In the genomic region with DNA sequence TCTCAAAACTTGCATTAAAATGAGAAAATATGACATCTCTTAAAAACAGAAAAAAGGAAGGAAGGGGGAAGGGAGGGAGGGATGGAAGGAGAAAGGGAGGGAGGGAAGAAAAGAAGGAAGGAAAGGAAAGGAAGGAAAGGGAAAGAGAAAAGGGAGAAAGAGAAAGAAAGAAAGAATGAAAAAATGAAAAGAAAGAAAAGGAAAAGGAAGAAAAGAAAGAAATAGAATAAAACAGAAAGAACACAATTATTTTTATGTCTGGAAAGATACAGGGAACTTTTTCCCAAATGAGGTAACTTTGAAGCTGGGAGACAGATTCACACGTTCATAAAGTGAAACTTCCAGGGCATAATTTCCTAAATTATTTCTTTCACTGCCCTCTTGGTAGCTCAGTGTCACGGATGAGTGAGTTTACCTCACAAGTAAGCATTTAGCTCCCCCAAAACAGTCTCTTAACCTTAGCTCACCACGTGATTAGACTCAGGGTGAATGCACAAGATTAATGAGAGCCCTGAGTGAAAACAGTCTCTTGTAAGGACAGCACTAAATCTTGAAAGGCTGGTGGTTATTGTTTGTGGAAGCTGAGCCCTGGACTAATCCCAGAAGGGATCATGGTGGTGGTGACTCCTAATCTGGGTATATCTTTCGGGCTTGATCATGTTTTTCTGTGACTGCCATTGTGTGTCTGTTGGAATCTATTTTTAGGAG, we compare ENCODE assay signal across 10 cellular contexts.
A peak's percentile ranks its signal among the peaks of the same experiment; 100 is the strongest.
DNase-seq lines count a peak whose midpoint lies in the region; ATAC-seq and TF ChIP-seq lines count a peak whose summit lies in the region.
"Had no signal": no experiment of that assay in that cellular context is flagged by ENCODE, and none has a peak within 500 bp of the region (broad histone marks: within the 10 kb centered on the region; RNA-seq: fewer than 3 reads in every experiment).

No MANE protein-coding gene starts in this region.

- no peaks in the 10 kb centered on the region for H4K20me1 ChIP-seq in PC-9 (ENCODE audit: insufficient read depth)

- peaks cover 17% of the 10 kb centered on the region for H3K4me1 Mint-ChIP-seq in stimulated activated memory B cell treated with anti-CD40 and anti-IgM and Interleukin-4, amounts not matched to agents 10 μg/mL and 1 μg/mL and 100 μg/mL, for 72 hours
- H3K4me1 Mint-ChIP-seq: activated CD4-positive, alpha-beta T cell treated with anti-CD3 and anti-CD28 coated beads, Interleukin-2, amount 10 ng/mL, durations not matched to agents 24 days and 14 days had no signal

- H3K27ac ChIP-seq in PC-9, result no peak overlapping the region

- ATAC-seq in GM21360 (IDR thresholded peaks at IDR 0.05; ENCODE audit: unreplicated experiment) (peak; percentile 66), HG02763 (IDR thresholded peaks at IDR 0.05; ENCODE audit: unreplicated experiment) (no peak)
- no peak for ATAC-seq in stimulated activated memory B cell treated with anti-CD40 and anti-IgM and Interleukin-4, amounts not matched to agents 10 μg/mL and 1 μg/mL and 100 μg/mL, for 72 hours

- no peak overlapping the region for H3K4me3 Mint-ChIP-seq in stimulated activated memory B cell treated with anti-CD40 and anti-IgM and Interleukin-4, amounts not matched to agents 10 μg/mL and 1 μg/mL and 100 μg/mL, for 72 hours
- H3K4me3 Mint-ChIP-seq: activated CD4-positive, alpha-beta T cell treated with anti-CD3 and anti-CD28 coated beads, Interleukin-2, amount 10 ng/mL, durations not matched to agents 24 days and 14 days had no signal

- peaks cover 4% of the 10 kb centered on the region; the same call in 1 of the 2 replicates for H3F3A ChIP-seq in PC-9 (ENCODE audit: insufficient read depth, low read depth)

- H3K27me3 Mint-ChIP-seq in stimulated activated memory B cell treated with anti-CD40 and anti-IgM and Interleukin-4, amounts not matched to agents 10 μg/mL and 1 μg/mL and 100 μg/mL, for 72 hours, result no peaks in the 10 kb centered on the region
- H3K27me3 Mint-ChIP-seq: activated CD4-positive, alpha-beta T cell treated with anti-CD3 and anti-CD28 coated beads, Interleukin-2, amount 10 ng/mL, durations not matched to agents 24 days and 14 days had no signal

- intact Hi-C loops in PC-9 (cut with micrococcal nuclease; ENCODE audit: unreplicated experiment), result no loop called here

- H3K36me3 ChIP-seq in PC-9 (ENCODE audit: low read depth), result no peaks in the 10 kb centered on the region

- CTCF ChIA-PET in PC-9 (lab: Charles Lee), result no interaction called here

- peaks cover 4% of the 10 kb centered on the region for H3K4me1 ChIP-seq in PC-9 (replicated peaks; ENCODE audit: insufficient read depth)

- no peaks in the 10 kb centered on the region for H3K27me3 ChIP-seq in PC-9 (ENCODE audit: insufficient read depth, low read depth)

- H3K27ac Mint-ChIP-seq in stimulated activated memory B cell treated with anti-CD40 and anti-IgM and Interleukin-4, amounts not matched to agents 10 μg/mL and 1 μg/mL and 100 μg/mL, for 72 hours, result no peak overlapping the region
- H3K27ac Mint-ChIP-seq: activated CD4-positive, alpha-beta T cell treated with anti-CD3 and anti-CD28 coated beads, Interleukin-2, amount 10 ng/mL, durations not matched to agents 24 days and 14 days had no signal

- peak overlapping the region; percentile 57 for H2AFZ ChIP-seq in PC-9

- H3K4me2 ChIP-seq in PC-9, result 0 out of 2 replicates have a peak overlapping the region, but pooled peaks have one; percentile 6

- DNase-seq in D341Med (ENCODE audit: low spot score) (peak; percentile 17), PC-9 (no peak), medulla oblongata (ENCODE audit: extremely low spot score) (peak; percentile 19)
- no peak for DNase-seq in activated CD4-positive, alpha-beta T cell treated with anti-CD3 and anti-CD28 coated beads, Interleukin-2, amount 50 U/mL, for 4 hours
- DNase-seq in effector CD8-positive, alpha-beta T cell (lab: John Stamatoyannopoulos, UW), result no peak
- DNase-seq: activated CD4-positive, alpha-beta T cell treated with anti-CD3 and anti-CD28 coated beads, Interleukin-2, amount 10 ng/mL, durations not matched to agents 24 days and 14 days; posterior cingulate gyrus had no signal

- H3K36me3 Mint-ChIP-seq in stimulated activated memory B cell treated with anti-CD40 and anti-IgM and Interleukin-4, amounts not matched to agents 10 μg/mL and 1 μg/mL and 100 μg/mL, for 72 hours, result no peaks in the 10 kb centered on the region

- 0 out of 2 replicates have a peak, but pooled peaks cover 7% of the 10 kb centered on the region for H3K9me2 ChIP-seq in PC-9 (ENCODE audit: insufficient read depth)

- no peaks in the 10 kb centered on the region for H3K9me3 ChIP-seq in PC-9 (ENCODE audit: insufficient read depth, low read depth)

- TF ChIP-seq CTCF in PC-9 (conservative IDR thresholded peaks at IDR 0.05), result no peak

- POLR2A ChIA-PET in PC-9 (lab: Charles Lee; ENCODE audit: unreplicated experiment), result interaction anchor here (0.6 kb wide), 1 partner anchor 924 kb away, joined by 4 read pairs; no protein-coding TSS in a partner anchor

- no peak overlapping the region for H3K4me3 ChIP-seq in PC-9

- no TSS peak for BruUV-seq in PC-9 (replicated peaks; lab: Mats Ljungman, UMichigan)

- H3K9me3 Mint-ChIP-seq in stimulated activated memory B cell treated with anti-CD40 and anti-IgM and Interleukin-4, amounts not matched to agents 10 μg/mL and 1 μg/mL and 100 μg/mL, for 72 hours, result no peaks in the 10 kb centered on the region
- H3K9me3 Mint-ChIP-seq: activated CD4-positive, alpha-beta T cell treated with anti-CD3 and anti-CD28 coated beads, Interleukin-2, amount 10 ng/mL, durations not matched to agents 24 days and 14 days had no signal

- H3K79me2 ChIP-seq in PC-9 (ENCODE audit: low read depth), result no peaks in the 10 kb centered on the region

Comparison
In these comparisons a context has a peak if more than half of its experiments do, and no peak if none do; other contexts are left out.
1. DNase-seq: peak in D341Med (single experiment) and medulla oblongata (single experiment); none in PC-9 (0 of 2), activated CD4-positive, alpha-beta T cell treated with anti-CD3 and anti-CD28 coated beads, Interleukin-2, amount 50 U/mL, for 4 hours (0 of 2) and effector CD8-positive, alpha-beta T cell (single experiment).